13 cellular contexts compared by ENCODE assay signal in genomic region chrX:20063716-20064351, GRCh38. TPM values are rescaled to one million over a fixed set of nuclear protein-coding genes. Genes with fewer than 3 reads are reported as not detected.
DNase-seq lines count a peak whose midpoint lies in the region; ATAC-seq, FAIRE-seq and TF ChIP-seq lines count a peak whose summit lies in the region.
"Had no signal": no experiment of that assay in that cellular context is flagged by ENCODE, and none has a peak within 500 bp of the region (broad histone marks: within the 10 kb centered on the region; RNA-seq: fewer than 3 reads in every experiment).

No MANE protein-coding gene starts in this region.

- H3K27me3 ChIP-seq in HCT116 (ENCODE audit: insufficient read depth, low read length) (no peaks in the 10 kb centered on the region), GM12878 (replicated peaks in 1 of 2; ENCODE audit: control insufficient read depth in 2 of 2, insufficient read depth in 2 of 2, low read length in 1 of 2) (peaks cover 0 to 2% of the 10 kb centered on the region in 2 experiments; a peak in 1 of 4 replicates)

- no peak for TF ChIP-seq RAD21 in HCT116 (IDR thresholded peaks at IDR 0.05; ENCODE audit: low read depth)
- TF ChIP-seq RAD21 in GM12878 (IDR thresholded peaks at IDR 0.05; ENCODE audit: insufficient read depth, low read depth, low read length) = no peak

- H3K27ac ChIP-seq in HCT116 (ENCODE audit: low read depth, low read length) = no peak overlapping the region
- no peak overlapping the region for H3K27ac ChIP-seq in GM12878 (ENCODE audit: control insufficient read depth, insufficient read depth)

- no peaks in the 10 kb centered on the region for H3K9me3 ChIP-seq in HCT116 (ENCODE audit: control insufficient read depth in 1 of 2, insufficient read depth in 1 of 2, low read depth in 1 of 2, low read length in 2 of 2)
- no peaks in the 10 kb centered on the region for H3K9me3 ChIP-seq in GM12878 (replicated peaks; ENCODE audit: control insufficient read depth, insufficient read depth, low read length)

- intact Hi-C loops in HCT116 (cut with micrococcal nuclease) (loop anchor here (10.0 kb wide), 1 partner anchor 329 kb away; no protein-coding TSS in a partner anchor), GM12878 (cut with micrococcal nuclease; ENCODE audit: unreplicated experiment) (no loop called here)

- TF ChIP-seq POLR2A in HCT116 (IDR thresholded peaks at IDR 0.05; ENCODE audit: borderline replicate concordance, extremely low read depth, insufficient read depth, insufficient read length) = no peak
- no peak for TF ChIP-seq POLR2A in GM12878 (IDR thresholded peaks at IDR 0.05; ENCODE audit: low read depth, low read length)

- peaks cover 8 to 33% of the 10 kb centered on the region in 2 experiments for H3K4me1 ChIP-seq in HCT116 (ENCODE audit: control insufficient read depth in 1 of 2, insufficient read depth in 2 of 2, low read length in 2 of 2)
- no peaks in the 10 kb centered on the region for H3K4me1 ChIP-seq in GM12878 (ENCODE audit: control insufficient read depth, insufficient read depth, low read length)

- no peak overlapping the region for H3K4me3 ChIP-seq in HCT116 (replicated peaks in 1 of 2; ENCODE audit: low read depth in 1 of 2, low read length in 2 of 2)
- H3K4me3 ChIP-seq in GM12878 = no peak overlapping the region
- H3K4me3 ChIP-seq: lung had no signal

- SMC1A ChIA-PET in GM12878 (lab: Charles Lee; ENCODE audit: uncharacterized antibody, unreplicated experiment) = interaction anchor here (0.7 to 5.8 kb wide), 9 partner anchors 14 to 707 kb away, joined by 3 to 90 read pairs (median 3); no protein-coding TSS in a partner anchor

- no peaks in the 10 kb centered on the region for H3K4me1 Mint-ChIP-seq in neural crest cell
- peaks cover 36 to 39% of the 10 kb centered on the region in 2 donors for H3K4me1 Mint-ChIP-seq in stimulated activated naive B cell treated with anti-CD40 and anti-IgM and Interleukin-4, amounts not matched to agents 10 μg/mL and 1 μg/mL and 100 μg/mL, for 72 hours

- H3K36me3 ChIP-seq in HCT116 (ENCODE audit: control insufficient read depth in 1 of 2, insufficient read depth in 2 of 2, low read length in 2 of 2) (no peaks in the 10 kb centered on the region), GM12878 (ENCODE audit: control insufficient read depth in 2 of 2, insufficient read depth in 2 of 2, low read length in 1 of 2) (no peaks in the 10 kb centered on the region)

- H4K20me1 ChIP-seq in HCT116 (ENCODE audit: insufficient read depth) = no peaks in the 10 kb centered on the region
- H4K20me1 ChIP-seq in GM12878 (ENCODE audit: control insufficient read depth, insufficient read depth) = no peaks in the 10 kb centered on the region

- no peaks in the 10 kb centered on the region for H3K9me2 ChIP-seq in HCT116 (ENCODE audit: insufficient read depth)

- ATAC-seq in HCT116 (no peak), GM12878 (no peak)
- ATAC-seq in stimulated activated naive B cell treated with anti-CD40 and anti-IgM and Interleukin-4, amounts not matched to agents 10 μg/mL and 1 μg/mL and 100 μg/mL, for 72 hours (replicated peaks) = no peak
- ATAC-seq: esophagus mucosa had no signal

- TF ChIP-seq CTCF in HCT116 (IDR thresholded peaks at IDR 0.05 in 2 of 3, conservative IDR thresholded peaks at IDR 0.05 in 1 of 3; ENCODE audit: borderline replicate concordance in 1 of 3, insufficient read depth in 1 of 3, low read depth in 2 of 3, low read length in 2 of 3) (peak in 2 of 3 experiments; percentile 31 to 53; a peak in 4 of 6 replicates), GM12878 (IDR thresholded peaks at IDR 0.05 in 2 of 3, conservative IDR thresholded peaks at IDR 0.05 in 1 of 3; ENCODE audit: control insufficient read depth in 2 of 3, extremely low read depth in 1 of 3, insufficient read depth in 1 of 3, low read depth in 3 of 3, low read length in 3 of 3) (peak in 2 of 3 experiments; percentile 29 to 31; a peak in 3 of 6 replicates), neural crest cell (conservative IDR thresholded peaks at IDR 0.05) (peak; percentile 26)

- peaks cover 2% of the 10 kb centered on the region for H3K36me3 Mint-ChIP-seq in neural crest cell (ENCODE audit: low read depth)
- peaks cover 0 to 5% of the 10 kb centered on the region in 2 donors for H3K36me3 Mint-ChIP-seq in stimulated activated naive B cell treated with anti-CD40 and anti-IgM and Interleukin-4, amounts not matched to agents 10 μg/mL and 1 μg/mL and 100 μg/mL, for 72 hours

- H2AFZ ChIP-seq in HCT116 (ENCODE audit: low read depth, low read length, poor library complexity, severe bottlenecking) (no peak overlapping the region), GM12878 (ENCODE audit: control insufficient read depth, low read depth, low read length) (no peak overlapping the region)

- CTCF ChIA-PET in HCT116 (lab: Charles Lee) (interaction anchor here (0.9 kb wide), 1 partner anchor 159 kb away, joined by 3 read pairs; no protein-coding TSS in a partner anchor), GM12878 (lab: Yijun Ruan, JAX) (interaction anchor here (0.7 to 10.3 kb wide), 10 partner anchors 16 to 692 kb away, joined by 3 to 183 read pairs (median 3); no protein-coding TSS in a partner anchor)

- H3K9ac ChIP-seq in HCT116 (ENCODE audit: low read length) (no peak overlapping the region), GM12878 (ENCODE audit: control insufficient read depth, insufficient read depth, low read length) (no peak overlapping the region)

- H3K4me2 ChIP-seq in HCT116 (ENCODE audit: low read length) (no peak overlapping the region), GM12878 (ENCODE audit: control insufficient read depth, insufficient read depth) (no peak overlapping the region)

- H3K9me3 Mint-ChIP-seq in neural crest cell = no peaks in the 10 kb centered on the region
- H3K9me3 Mint-ChIP-seq in stimulated activated naive B cell treated with anti-CD40 and anti-IgM and Interleukin-4, amounts not matched to agents 10 μg/mL and 1 μg/mL and 100 μg/mL, for 72 hours = no peaks in the 10 kb centered on the region

- POLR2A ChIA-PET in HCT116 (lab: Charles Lee) = no interaction called here
- POLR2A ChIA-PET in GM12878 (lab: Charles Lee) = interaction anchor here (0.5 to 1.3 kb wide), 2 partner anchors 10 to 158 kb away, joined by 3 read pairs; no protein-coding TSS in a partner anchor

- H3K4me3 Mint-ChIP-seq in neural crest cell = no peak overlapping the region
- no peak overlapping the region for H3K4me3 Mint-ChIP-seq in stimulated activated naive B cell treated with anti-CD40 and anti-IgM and Interleukin-4, amounts not matched to agents 10 μg/mL and 1 μg/mL and 100 μg/mL, for 72 hours

- H3K79me2 ChIP-seq in HCT116 (ENCODE audit: insufficient read depth, low read length) (no peaks in the 10 kb centered on the region), GM12878 (ENCODE audit: control insufficient read depth, insufficient read depth, low read length) (no peaks in the 10 kb centered on the region)

- RAD21 ChIA-PET in HCT116 (lab: Charles Lee; ENCODE audit: low non-redundant PET in 1 of 2, low total read pairs in 2 of 2, uncharacterized antibody in 2 of 2, unreplicated experiment in 2 of 2) = interaction anchor here in 1 of 2 experiments (0.7 kb wide), 1 partner anchor 48 kb away, joined by 3 read pairs; no protein-coding TSS in a partner anchor
- RAD21 ChIA-PET in GM12878 (lab: Charles Lee; ENCODE audit: unreplicated experiment) = interaction anchor here (1.3 to 1.9 kb wide), 3 partner anchors 10 to 159 kb away, joined by 6 to 10 read pairs (median 6); no protein-coding TSS in a partner anchor

- no peaks in the 10 kb centered on the region for H3K27me3 Mint-ChIP-seq in neural crest cell (ENCODE audit: low read depth)
- H3K27me3 Mint-ChIP-seq in stimulated activated naive B cell treated with anti-CD40 and anti-IgM and Interleukin-4, amounts not matched to agents 10 μg/mL and 1 μg/mL and 100 μg/mL, for 72 hours = no peaks in the 10 kb centered on the region

- no peak for TF ChIP-seq EP300 in GM12878 (IDR thresholded peaks at IDR 0.05; ENCODE audit: borderline replicate concordance in 1 of 2, control insufficient read depth in 1 of 2, low read depth in 2 of 2, low read length in 2 of 2)

- in situ Hi-C loops in GM12878 (cut with MboI) = loop anchor here (25.0 kb wide), 2 partner anchors 152 to 1677 kb away; no protein-coding TSS in a partner anchor

- no peak for FAIRE-seq in GM12878 (lab: Jason Lieb, UNC)

- BruUV-seq in HCT116 (replicated peaks; lab: Mats Ljungman, UMichigan) (no TSS peak), GM12878 (replicated peaks; lab: Mats Ljungman, UMichigan) (no TSS peak)

- DNase-seq in activated CD4-positive, alpha-beta T cell treated with anti-CD3 and anti-CD28 coated beads for 48 hours = peak; percentile 22
- no peak for DNase-seq in activated CD4-positive, alpha-beta T cell treated with anti-CD3 and anti-CD28 coated beads for 1 hour
- DNase-seq in HCT116 (ENCODE audit: low read depth, low spot score) (no peak), GM12878 (ENCODE audit: low read depth, low spot score) (no peak), neural crest cell (ENCODE audit: low read depth, low spot score) (no peak), MV-4-11 (lab: John Stamatoyannopoulos, UW) (no peak), foreskin melanocyte (no peak)
- DNase-seq in stimulated activated naive B cell treated with anti-CD40 and anti-IgM and Interleukin-4, amounts not matched to agents 10 μg/mL and 1 μg/mL and 100 μg/mL, for 72 hours = no peak
- DNase-seq: AML-193, Kasumi-1, retina had no signal

- H3K27ac Mint-ChIP-seq in neural crest cell (ENCODE audit: unreplicated experiment) = no peak overlapping the region
- H3K27ac Mint-ChIP-seq in stimulated activated naive B cell treated with anti-CD40 and anti-IgM and Interleukin-4, amounts not matched to agents 10 μg/mL and 1 μg/mL and 100 μg/mL, for 72 hours = no peak overlapping the region

- WGBS in GM12878 (ENCODE audit: insufficient coverage, insufficient replicate concordance, low lambda C conversion rate, missing lambda C conversion rate) = 34% methylated on average over 9 of the region's 9 CpGs

RNA-seq across cellular contexts. Expression of gene MAP7D2, which starts 52.9 kb away (rescaled TPM):
- 0.15 TPM for total RNA-seq in HCT116 (2021; ENCODE audit: unreplicated experiment)
- polyA plus RNA-seq in HCT116 (2012) = 0.07 and 0.23 TPM in 2 replicates
- 0.38 and 0.86 TPM in 2 replicates for total RNA-seq in GM12878 (2013; cell fraction: nucleolus; rRNA removed)
- 0.06 and 0.27 TPM in 2 replicates for total RNA-seq in GM12878 (2014; rRNA removed)
- total RNA-seq in GM12878 (2014; rRNA removed; fragmentation: Illumina TruSeq; extraction: Trizol) = 0.23 and 0.54 TPM in 2 replicates
- total RNA-seq in GM12878 (2021) = 0.13 and 0.19 TPM in 2 replicates
- 0.17 TPM for polyA plus RNA-seq in GM12878 (2011; ENCODE audit: low read depth)
- 18.4 and 26.1 TPM in 2 replicates for polyA plus RNA-seq in GM12878 (2011; rRNA removed)
- polyA plus RNA-seq in GM12878 (2011; cell fraction: cytosol; rRNA removed) = 13.3 and 13.9 TPM in 2 replicates
- 19.8 TPM in 2 replicates for polyA plus RNA-seq in GM12878 (2011; cell fraction: nucleus; rRNA removed)
- 0.28 and 0.87 TPM in 2 replicates for polyA plus RNA-seq in GM12878 (2012)
- 0.25 and 0.33 TPM in 2 replicates for polyA plus RNA-seq in GM12878 (2014; fragmentation: Illumina TruSeq; extraction: Trizol)
- under 1 TPM; 0.16 to 0.27 TPM for polyA plus RNA-seq in GM12878 (2014; fragmentation: Nextera tagmentation; extraction: Ambion mirVana)
- polyA plus RNA-seq in GM12878 (2014; rRNA removed) = 0.19 and 0.61 TPM in 2 replicates
- polyA plus RNA-seq in GM12878 (2016; fragmentation: Nextera tagmentation; extraction: Ambion mirVana) = under 1 TPM; 0.16 to 0.25 TPM
- 11.3 and 12.8 TPM in 2 replicates for polyA minus RNA-seq in GM12878 (2011; rRNA and poly(A)+ RNA removed)
- polyA minus RNA-seq in GM12878 (2011; cell fraction: cytosol; rRNA and poly(A)+ RNA removed) = 2.3 and 7.2 TPM in 2 replicates
- 4.0 and 4.6 TPM in 2 replicates for polyA minus RNA-seq in GM12878 (2011; cell fraction: nucleus; rRNA and poly(A)+ RNA removed)
- 6.5 TPM in 2 replicates for total RNA-seq in neural crest cell
